ENCODE assay signal across 2 cellular contexts in the genomic region with DNA sequence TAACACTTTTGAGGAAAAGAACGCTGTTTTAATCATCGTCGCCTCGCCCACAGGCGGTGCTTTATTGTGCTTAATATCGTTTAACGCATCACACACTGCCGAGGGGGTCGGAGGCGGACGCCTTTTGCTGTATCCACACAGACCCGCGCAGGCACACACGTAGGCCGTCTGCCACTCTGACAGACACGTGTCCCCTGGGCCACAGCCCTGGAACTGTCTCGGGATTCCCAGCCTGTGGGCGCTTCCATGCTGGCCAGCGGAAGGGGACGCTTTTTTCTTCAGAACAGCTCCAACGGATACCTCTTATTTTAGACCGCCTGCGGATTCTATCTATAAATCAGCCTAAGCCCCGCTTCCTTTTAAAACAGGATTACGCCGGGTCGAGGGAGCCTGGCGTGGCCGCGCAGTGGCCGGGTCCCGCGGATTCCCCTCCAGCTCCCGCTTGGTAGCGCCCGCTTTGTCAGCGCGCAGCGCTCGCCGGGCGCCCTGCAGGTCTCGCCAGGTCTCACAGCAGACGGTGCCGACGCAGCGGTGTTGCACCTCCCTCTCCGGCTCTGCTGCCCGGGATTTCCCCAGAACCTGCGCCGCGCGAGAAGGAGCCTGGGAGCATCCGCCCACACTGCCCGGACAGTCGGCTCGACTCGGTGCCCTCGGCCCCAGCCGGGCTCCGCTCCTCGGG.
A peak's percentile ranks its signal among the peaks of the same experiment; 100 is the strongest.
TF ChIP-seq lines count a peak whose summit lies in the region.

A gene with protein sequence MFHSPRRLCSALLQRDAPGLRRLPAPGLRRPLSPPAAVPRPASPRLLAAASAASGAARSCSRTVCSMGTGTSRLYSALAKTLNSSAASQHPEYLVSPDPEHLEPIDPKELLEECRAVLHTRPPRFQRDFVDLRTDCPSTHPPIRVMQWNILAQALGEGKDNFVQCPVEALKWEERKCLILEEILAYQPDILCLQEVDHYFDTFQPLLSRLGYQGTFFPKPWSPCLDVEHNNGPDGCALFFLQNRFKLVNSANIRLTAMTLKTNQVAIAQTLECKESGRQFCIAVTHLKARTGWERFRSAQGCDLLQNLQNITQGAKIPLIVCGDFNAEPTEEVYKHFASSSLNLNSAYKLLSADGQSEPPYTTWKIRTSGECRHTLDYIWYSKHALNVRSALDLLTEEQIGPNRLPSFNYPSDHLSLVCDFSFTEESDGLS (plus strand): TSS at position 513 of the 679 bp plus-strand sequence. CDS start 201 bp downstream, outside the sequence.

TF ChIP-seq in HCT116, 20 proteins besides CTCF, POLR2A, EP300 and RAD21 (continued from another document):
- TF ChIP-seq, protein P1, sequence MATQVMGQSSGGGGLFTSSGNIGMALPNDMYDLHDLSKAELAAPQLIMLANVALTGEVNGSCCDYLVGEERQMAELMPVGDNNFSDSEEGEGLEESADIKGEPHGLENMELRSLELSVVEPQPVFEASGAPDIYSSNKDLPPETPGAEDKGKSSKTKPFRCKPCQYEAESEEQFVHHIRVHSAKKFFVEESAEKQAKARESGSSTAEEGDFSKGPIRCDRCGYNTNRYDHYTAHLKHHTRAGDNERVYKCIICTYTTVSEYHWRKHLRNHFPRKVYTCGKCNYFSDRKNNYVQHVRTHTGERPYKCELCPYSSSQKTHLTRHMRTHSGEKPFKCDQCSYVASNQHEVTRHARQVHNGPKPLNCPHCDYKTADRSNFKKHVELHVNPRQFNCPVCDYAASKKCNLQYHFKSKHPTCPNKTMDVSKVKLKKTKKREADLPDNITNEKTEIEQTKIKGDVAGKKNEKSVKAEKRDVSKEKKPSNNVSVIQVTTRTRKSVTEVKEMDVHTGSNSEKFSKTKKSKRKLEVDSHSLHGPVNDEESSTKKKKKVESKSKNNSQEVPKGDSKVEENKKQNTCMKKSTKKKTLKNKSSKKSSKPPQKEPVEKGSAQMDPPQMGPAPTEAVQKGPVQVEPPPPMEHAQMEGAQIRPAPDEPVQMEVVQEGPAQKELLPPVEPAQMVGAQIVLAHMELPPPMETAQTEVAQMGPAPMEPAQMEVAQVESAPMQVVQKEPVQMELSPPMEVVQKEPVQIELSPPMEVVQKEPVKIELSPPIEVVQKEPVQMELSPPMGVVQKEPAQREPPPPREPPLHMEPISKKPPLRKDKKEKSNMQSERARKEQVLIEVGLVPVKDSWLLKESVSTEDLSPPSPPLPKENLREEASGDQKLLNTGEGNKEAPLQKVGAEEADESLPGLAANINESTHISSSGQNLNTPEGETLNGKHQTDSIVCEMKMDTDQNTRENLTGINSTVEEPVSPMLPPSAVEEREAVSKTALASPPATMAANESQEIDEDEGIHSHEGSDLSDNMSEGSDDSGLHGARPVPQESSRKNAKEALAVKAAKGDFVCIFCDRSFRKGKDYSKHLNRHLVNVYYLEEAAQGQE (IDR thresholded peaks at IDR 0.05; ENCODE audit: low read depth), result no peak
- peak; percentile 76 for TF ChIP-seq SP1 (IDR thresholded peaks at IDR 0.05; ENCODE audit: low read depth)
- TF ChIP-seq YY1 (IDR thresholded peaks at IDR 0.05; ENCODE audit: extremely low read depth, insufficient replicate concordance, low read depth, low read length), result peak; percentile 69
- TF ChIP-seq CBX3 (IDR thresholded peaks at IDR 0.05; ENCODE audit: low read depth), result no peak
- TF ChIP-seq, protein P2, sequence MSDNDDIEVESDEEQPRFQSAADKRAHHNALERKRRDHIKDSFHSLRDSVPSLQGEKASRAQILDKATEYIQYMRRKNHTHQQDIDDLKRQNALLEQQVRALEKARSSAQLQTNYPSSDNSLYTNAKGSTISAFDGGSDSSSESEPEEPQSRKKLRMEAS (IDR thresholded peaks at IDR 0.05), result peak; percentile 98
- peak; percentile 90 for TF ChIP-seq JUND (IDR thresholded peaks at IDR 0.05)
- TF ChIP-seq ZNF274 (IDR thresholded peaks at IDR 0.05; ENCODE audit: low read depth, low read length), result no peak
- peak; percentile 41 for TF ChIP-seq FOSL1 (IDR thresholded peaks at IDR 0.05; ENCODE audit: low read depth)
- TF ChIP-seq ZFX (IDR thresholded peaks at IDR 0.05), result no peak
- TF ChIP-seq, protein P3, sequence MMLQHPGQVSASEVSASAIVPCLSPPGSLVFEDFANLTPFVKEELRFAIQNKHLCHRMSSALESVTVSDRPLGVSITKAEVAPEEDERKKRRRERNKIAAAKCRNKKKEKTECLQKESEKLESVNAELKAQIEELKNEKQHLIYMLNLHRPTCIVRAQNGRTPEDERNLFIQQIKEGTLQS (IDR thresholded peaks at IDR 0.05), result no peak
- peak; percentile 79 for TF ChIP-seq EGR1 (IDR thresholded peaks at IDR 0.05; ENCODE audit: low read depth)
- TF ChIP-seq TCF7L2 (IDR thresholded peaks at IDR 0.05; ENCODE audit: borderline replicate concordance, extremely low read depth, insufficient read depth, insufficient read length), result peak; percentile 68
- peak; percentile 99 for TF ChIP-seq POLR2AphosphoS5 (IDR thresholded peaks at IDR 0.05; ENCODE audit: low read depth, low read length)
- TF ChIP-seq, protein P4, sequence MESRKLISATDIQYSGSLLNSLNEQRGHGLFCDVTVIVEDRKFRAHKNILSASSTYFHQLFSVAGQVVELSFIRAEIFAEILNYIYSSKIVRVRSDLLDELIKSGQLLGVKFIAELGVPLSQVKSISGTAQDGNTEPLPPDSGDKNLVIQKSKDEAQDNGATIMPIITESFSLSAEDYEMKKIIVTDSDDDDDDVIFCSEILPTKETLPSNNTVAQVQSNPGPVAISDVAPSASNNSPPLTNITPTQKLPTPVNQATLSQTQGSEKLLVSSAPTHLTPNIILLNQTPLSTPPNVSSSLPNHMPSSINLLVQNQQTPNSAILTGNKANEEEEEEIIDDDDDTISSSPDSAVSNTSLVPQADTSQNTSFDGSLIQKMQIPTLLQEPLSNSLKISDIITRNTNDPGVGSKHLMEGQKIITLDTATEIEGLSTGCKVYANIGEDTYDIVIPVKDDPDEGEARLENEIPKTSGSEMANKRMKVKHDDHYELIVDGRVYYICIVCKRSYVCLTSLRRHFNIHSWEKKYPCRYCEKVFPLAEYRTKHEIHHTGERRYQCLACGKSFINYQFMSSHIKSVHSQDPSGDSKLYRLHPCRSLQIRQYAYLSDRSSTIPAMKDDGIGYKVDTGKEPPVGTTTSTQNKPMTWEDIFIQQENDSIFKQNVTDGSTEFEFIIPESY (IDR thresholded peaks at IDR 0.05; ENCODE audit: extremely low read depth, insufficient replicate concordance, low read length), result peak; percentile 72
- TF ChIP-seq EZH2phosphoT487 (IDR thresholded peaks at IDR 0.05; ENCODE audit: borderline replicate concordance), result no peak

TF ChIP-seq in neural cell, 6 proteins besides CTCF, POLR2A, EP300 and RAD21 (continued from another document):
- TF ChIP-seq, protein P1 (IDR thresholded peaks at IDR 0.05; ENCODE audit: borderline replicate concordance), result peak; percentile 97
- no peak for TF ChIP-seq EZH2 (IDR thresholded peaks at IDR 0.05; ENCODE audit: borderline replicate concordance, insufficient read depth, low read length, poor library complexity, severe bottlenecking)
